Comparison of ENCODE assay signal across 11 cellular contexts in genomic region chr4:8171941-8172924, GRCh38. TPM values are rescaled to one million over a fixed set of nuclear protein-coding genes. Genes with fewer than 3 reads are reported as not detected.
A peak's percentile ranks its signal among the peaks of the same experiment; 100 is the strongest.
DNase-seq lines count a peak whose midpoint lies in the region; ATAC-seq and TF ChIP-seq lines count a peak whose summit lies in the region.
"Had no signal": no experiment of that assay in that cellular context is flagged by ENCODE, and none has a peak within 500 bp of the region (broad histone marks: within the 10 kb centered on the region; RNA-seq: fewer than 3 reads in every experiment).

No MANE protein-coding gene starts in this region.

- H3K27ac Mint-ChIP-seq in central memory CD8-positive, alpha-beta T cell (ENCODE audit: low read depth): no peak overlapping the region
- H3K27ac Mint-ChIP-seq in natural killer cell treated with Interleukin-12 subunit alpha and Interleukin-12 subunit beta and Interleukin-15 and Interleukin-18, amount 100 ng/mL, for 72 hours: no peak overlapping the region
- H3K27ac Mint-ChIP-seq: CD8-positive, alpha-beta T cell had no signal

- intact Hi-C loops in prostate gland (cut with DNase I): loop anchor here (10.0 kb wide), 1 partner anchor 233 kb away; no protein-coding TSS in a partner anchor

- no peaks in the 10 kb centered on the region for H3K36me3 ChIP-seq in GM06990 (ENCODE audit: control insufficient read depth, insufficient read depth, low read length)
- H3K36me3 ChIP-seq in prostate gland: no peaks in the 10 kb centered on the region

- H3K36me3 Mint-ChIP-seq in central memory CD8-positive, alpha-beta T cell (ENCODE audit: insufficient read depth): no peaks in the 10 kb centered on the region
- H3K36me3 Mint-ChIP-seq in natural killer cell treated with Interleukin-12 subunit alpha and Interleukin-12 subunit beta and Interleukin-15 and Interleukin-18, amount 100 ng/mL, for 72 hours: no peaks in the 10 kb centered on the region
- H3K36me3 Mint-ChIP-seq: CD8-positive, alpha-beta T cell had no signal

- H3K4me3 ChIP-seq in GM06990 (replicated peaks; ENCODE audit: low read depth, low read length) (peak overlapping the region; percentile 31), prostate gland (no peak overlapping the region)

- TF ChIP-seq CTCF in GM06990 (IDR thresholded peaks at IDR 0.05; ENCODE audit: insufficient read depth, low read length, poor library complexity, severe bottlenecking): no peak
- no peak for TF ChIP-seq CTCF in prostate gland (IDR thresholded peaks at IDR 0.05)

- peak overlapping the region; percentile 48 for H3K4me3 Mint-ChIP-seq in central memory CD8-positive, alpha-beta T cell
- no peak overlapping the region for H3K4me3 Mint-ChIP-seq in natural killer cell treated with Interleukin-12 subunit alpha and Interleukin-12 subunit beta and Interleukin-15 and Interleukin-18, amount 100 ng/mL, for 72 hours
- H3K4me3 Mint-ChIP-seq: CD8-positive, alpha-beta T cell had no signal

- H3K27me3 Mint-ChIP-seq in central memory CD8-positive, alpha-beta T cell: peaks cover 23% of the 10 kb centered on the region
- H3K27me3 Mint-ChIP-seq in natural killer cell treated with Interleukin-12 subunit alpha and Interleukin-12 subunit beta and Interleukin-15 and Interleukin-18, amount 100 ng/mL, for 72 hours: peaks cover 8 to 11% of the 10 kb centered on the region in 2 donors

- 82% methylated on average over 37 of the region's 37 CpGs for WGBS in prostate gland

- no peak for TF ChIP-seq POLR2A in prostate gland (IDR thresholded peaks at IDR 0.05)

- H3K9me3 Mint-ChIP-seq in central memory CD8-positive, alpha-beta T cell: no peaks in the 10 kb centered on the region
- H3K9me3 Mint-ChIP-seq in natural killer cell treated with Interleukin-12 subunit alpha and Interleukin-12 subunit beta and Interleukin-15 and Interleukin-18, amount 100 ng/mL, for 72 hours: no peaks in the 10 kb centered on the region

- H3K9me3 ChIP-seq in prostate gland: no peaks in the 10 kb centered on the region

- no peaks in the 10 kb centered on the region for H3K27me3 ChIP-seq in GM06990 (replicated peaks; ENCODE audit: control insufficient read depth, insufficient read depth, low read length)
- H3K27me3 ChIP-seq in prostate gland (replicated peaks; ENCODE audit: insufficient read depth): no peaks in the 10 kb centered on the region

- no peak overlapping the region for H3K27ac ChIP-seq in prostate gland

- H3K4me1 Mint-ChIP-seq in central memory CD8-positive, alpha-beta T cell: peaks cover 19% of the 10 kb centered on the region
- peaks cover 0 to 3% of the 10 kb centered on the region in 2 donors for H3K4me1 Mint-ChIP-seq in natural killer cell treated with Interleukin-12 subunit alpha and Interleukin-12 subunit beta and Interleukin-15 and Interleukin-18, amount 100 ng/mL, for 72 hours (ENCODE audit: low read depth in 2 of 2)

- ATAC-seq in GM19395 (IDR thresholded peaks at IDR 0.05; ENCODE audit: unreplicated experiment) (peak; percentile 81), HG03135 (IDR thresholded peaks at IDR 0.05; ENCODE audit: unreplicated experiment) (peak; percentile 69)
- ATAC-seq in central memory CD8-positive, alpha-beta T cell (replicated peaks; ENCODE audit: extremely low read depth, poor library complexity, severe bottlenecking): peak; percentile 44
- no peak for ATAC-seq in natural killer cell treated with Interleukin-12 subunit alpha and Interleukin-12 subunit beta and Interleukin-15 and Interleukin-18, amount 100 ng/mL, for 72 hours
- ATAC-seq: CD8-positive, alpha-beta T cell; right cardiac atrium had no signal

- H3K4me1 ChIP-seq in prostate gland (replicated peaks): no peaks in the 10 kb centered on the region

- DNase-seq in GM06990 (ENCODE audit: extremely low read depth, insufficient read length) (peak; percentile 78), prostate gland (ENCODE audit: low spot score) (no peak), DMS114 treated with DMSO at 0.1 percent for 48 hours (lab: John Stamatoyannopoulos, UW; ENCODE audit: unreplicated experiment) (no peak), A172 (ENCODE audit: low spot score) (no peak)
- no peak for DNase-seq in central memory CD8-positive, alpha-beta T cell (ENCODE audit: low spot score in 2 of 2)
- no peak for DNase-seq in natural killer cell treated with Interleukin-12 subunit alpha and Interleukin-12 subunit beta and Interleukin-15 and Interleukin-18, amount 100 ng/mL, for 72 hours (ENCODE audit: low spot score)
- DNase-seq: CD8-positive, alpha-beta T cell; NCI-H226 had no signal

RNA-seq across cellular contexts. Expression of gene ABLIM2, which starts 13.6 kb away (rescaled TPM):
- under 1 TPM; 0.24 to 0.25 TPM for total RNA-seq in natural killer cell treated with Interleukin-12 subunit alpha and Interleukin-12 subunit beta and Interleukin-15 and Interleukin-18, amount 100 ng/mL, for 72 hours
- 1 to 10 TPM; 2.6 to 7.3 TPM for total RNA-seq in prostate gland
- 1.3 and 5.1 TPM in 2 replicates for total RNA-seq in A172 (2014; rRNA removed; shearing (Covaris generic))

RNA-seq across cellular contexts. Expression of gene SH3TC1, which starts 26.9 kb away (rescaled TPM):
- total RNA-seq in natural killer cell treated with Interleukin-12 subunit alpha and Interleukin-12 subunit beta and Interleukin-15 and Interleukin-18, amount 100 ng/mL, for 72 hours: 10 to 100 TPM in 1 of 2 donors, 1 to 10 TPM in 1; 6.4 to 15.5 TPM
- total RNA-seq in prostate gland: 10 to 100 TPM; 22.4 to 37.5 TPM
- total RNA-seq in A172 (2014; rRNA removed; shearing (Covaris generic)): 7.2 and 10.0 TPM in 2 replicates

Comparison
In these comparisons a context has a peak if more than half of its experiments do, and no peak if none do; other contexts are left out.
1. ATAC-seq: peak in GM19395 (single experiment), HG03135 (single experiment) and central memory CD8-positive, alpha-beta T cell (single experiment); none in natural killer cell treated with Interleukin-12 subunit alpha and Interleukin-12 subunit beta and Interleukin-15 and Interleukin-18, amount 100 ng/mL, for 72 hours (0 of 2).